1 cellular context compared by ENCODE assay signal in the genomic region with DNA sequence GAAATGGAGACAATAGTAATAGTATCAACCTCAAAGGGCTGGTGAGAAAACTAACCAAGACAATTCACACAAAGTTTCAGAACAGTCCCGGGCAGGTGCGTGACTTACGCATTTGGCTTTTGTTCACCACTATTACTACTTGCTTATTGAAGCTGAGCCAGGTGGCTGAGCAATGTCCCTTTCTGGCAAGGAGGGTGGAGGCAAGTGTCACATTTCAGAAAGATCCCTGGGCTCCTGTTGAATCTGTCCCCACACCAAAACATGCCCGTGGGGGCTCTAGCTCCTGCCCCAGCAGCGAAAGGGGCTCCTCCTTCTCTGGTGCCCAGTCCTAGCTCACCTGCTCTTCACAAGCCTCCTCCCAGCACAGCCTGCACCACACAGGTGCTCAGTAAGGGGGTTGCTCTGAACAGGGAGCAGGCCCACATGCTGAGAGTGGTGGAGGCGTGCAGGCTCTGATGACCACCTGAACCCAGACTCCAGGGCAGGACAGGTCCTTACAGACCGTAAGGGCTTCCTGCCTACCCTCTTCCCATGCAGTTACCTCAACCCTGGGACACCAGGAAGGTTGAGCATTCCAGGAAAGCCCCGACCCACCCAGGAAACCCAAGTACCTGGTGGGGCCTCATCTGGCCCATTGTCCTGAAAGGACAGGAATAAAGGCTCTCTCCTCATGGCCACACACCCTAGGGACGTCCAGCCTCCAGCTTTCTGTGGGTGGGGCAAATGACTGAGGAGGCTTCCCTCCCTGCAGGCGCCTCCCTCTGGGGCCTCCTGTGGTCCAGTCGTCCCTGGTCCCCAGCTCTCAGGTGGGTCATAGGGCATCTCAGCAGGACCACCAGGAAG.
TF ChIP-seq lines count a peak whose summit lies in the region.

No MANE protein-coding gene starts in this region.

TF ChIP-seq in GM23338, 12 proteins besides CTCF, POLR2A, EP300 and RAD21 (continued from another document):
- TF ChIP-seq, protein P1, sequence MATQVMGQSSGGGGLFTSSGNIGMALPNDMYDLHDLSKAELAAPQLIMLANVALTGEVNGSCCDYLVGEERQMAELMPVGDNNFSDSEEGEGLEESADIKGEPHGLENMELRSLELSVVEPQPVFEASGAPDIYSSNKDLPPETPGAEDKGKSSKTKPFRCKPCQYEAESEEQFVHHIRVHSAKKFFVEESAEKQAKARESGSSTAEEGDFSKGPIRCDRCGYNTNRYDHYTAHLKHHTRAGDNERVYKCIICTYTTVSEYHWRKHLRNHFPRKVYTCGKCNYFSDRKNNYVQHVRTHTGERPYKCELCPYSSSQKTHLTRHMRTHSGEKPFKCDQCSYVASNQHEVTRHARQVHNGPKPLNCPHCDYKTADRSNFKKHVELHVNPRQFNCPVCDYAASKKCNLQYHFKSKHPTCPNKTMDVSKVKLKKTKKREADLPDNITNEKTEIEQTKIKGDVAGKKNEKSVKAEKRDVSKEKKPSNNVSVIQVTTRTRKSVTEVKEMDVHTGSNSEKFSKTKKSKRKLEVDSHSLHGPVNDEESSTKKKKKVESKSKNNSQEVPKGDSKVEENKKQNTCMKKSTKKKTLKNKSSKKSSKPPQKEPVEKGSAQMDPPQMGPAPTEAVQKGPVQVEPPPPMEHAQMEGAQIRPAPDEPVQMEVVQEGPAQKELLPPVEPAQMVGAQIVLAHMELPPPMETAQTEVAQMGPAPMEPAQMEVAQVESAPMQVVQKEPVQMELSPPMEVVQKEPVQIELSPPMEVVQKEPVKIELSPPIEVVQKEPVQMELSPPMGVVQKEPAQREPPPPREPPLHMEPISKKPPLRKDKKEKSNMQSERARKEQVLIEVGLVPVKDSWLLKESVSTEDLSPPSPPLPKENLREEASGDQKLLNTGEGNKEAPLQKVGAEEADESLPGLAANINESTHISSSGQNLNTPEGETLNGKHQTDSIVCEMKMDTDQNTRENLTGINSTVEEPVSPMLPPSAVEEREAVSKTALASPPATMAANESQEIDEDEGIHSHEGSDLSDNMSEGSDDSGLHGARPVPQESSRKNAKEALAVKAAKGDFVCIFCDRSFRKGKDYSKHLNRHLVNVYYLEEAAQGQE (IDR thresholded peaks at IDR 0.05; ENCODE audit: unreplicated experiment) = no peak
- TF ChIP-seq, protein P2, sequence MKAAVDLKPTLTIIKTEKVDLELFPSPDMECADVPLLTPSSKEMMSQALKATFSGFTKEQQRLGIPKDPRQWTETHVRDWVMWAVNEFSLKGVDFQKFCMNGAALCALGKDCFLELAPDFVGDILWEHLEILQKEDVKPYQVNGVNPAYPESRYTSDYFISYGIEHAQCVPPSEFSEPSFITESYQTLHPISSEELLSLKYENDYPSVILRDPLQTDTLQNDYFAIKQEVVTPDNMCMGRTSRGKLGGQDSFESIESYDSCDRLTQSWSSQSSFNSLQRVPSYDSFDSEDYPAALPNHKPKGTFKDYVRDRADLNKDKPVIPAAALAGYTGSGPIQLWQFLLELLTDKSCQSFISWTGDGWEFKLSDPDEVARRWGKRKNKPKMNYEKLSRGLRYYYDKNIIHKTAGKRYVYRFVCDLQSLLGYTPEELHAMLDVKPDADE (IDR thresholded peaks at IDR 0.05) = no peak
